ENCODE assay signal across 8 cellular contexts in genomic region chr19:31083122-31083521, GRCh38.
"Had no signal": no experiment of that assay in that cellular context is flagged by ENCODE, and none has a peak within 500 bp of the region (broad histone marks: within the 10 kb centered on the region; RNA-seq: fewer than 3 reads in every experiment).

No MANE protein-coding gene starts in this region.

- H3K36me3 ChIP-seq: HAP-1 had no signal

- H2AFZ ChIP-seq: GM23248 had no signal

- DNase-seq: GOT3, H7, HFFc6 had no signal

- ATAC-seq: HCT116, HepG2 had no signal

- H3K4me3 ChIP-seq: GM23248, HAP-1 had no signal

- H3K27ac ChIP-seq: GM23248, HL-60 had no signal

- H3K4me1 ChIP-seq: HAP-1 had no signal

- H3K9ac ChIP-seq: GM23248 had no signal

- H3K9me3 ChIP-seq: HAP-1 had no signal
